In the genomic region with DNA sequence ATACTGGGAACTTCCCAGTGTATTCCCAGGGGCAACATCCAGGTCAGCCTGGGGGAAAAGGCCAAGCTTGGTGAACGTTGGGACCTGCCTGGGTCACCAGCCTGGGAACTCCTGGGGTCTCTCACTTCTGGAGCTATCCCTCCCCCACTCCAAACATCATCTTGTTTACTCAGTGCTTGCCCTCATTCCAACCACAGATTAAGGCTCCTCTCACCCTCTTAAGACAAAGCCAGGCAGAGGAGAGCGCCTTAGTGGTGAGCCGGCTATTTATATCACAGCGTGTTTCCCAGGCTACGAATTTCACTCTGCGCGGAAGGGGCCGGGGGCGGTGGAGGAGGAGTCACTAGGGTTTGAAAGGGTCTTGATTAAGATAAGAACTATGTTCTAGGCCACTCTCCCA, we compare ENCODE assay signal across 19 cellular contexts. TPM values are rescaled to one million over a fixed set of nuclear protein-coding genes. Genes with fewer than 3 reads are reported as not detected.
DNase-seq lines count a peak whose midpoint lies in the region; ATAC-seq and TF ChIP-seq lines count a peak whose summit lies in the region.
"Had no signal": no experiment of that assay in that cellular context is flagged by ENCODE, and none has a peak within 500 bp of the region (broad histone marks: within the 10 kb centered on the region; RNA-seq: fewer than 3 reads in every experiment).

No MANE protein-coding gene starts in this region.

- peaks cover 9% of the 10 kb centered on the region for H3K4me1 ChIP-seq in HAP-1

- DNase-seq in HAP-1 (ENCODE audit: low spot score in 2 of 2) (peak; percentile 16 to 44), NCI-H2227 (lab: John Stamatoyannopoulos, UW; ENCODE audit: unreplicated experiment) (peak; percentile 65), fibroblast of peridontal ligament (ENCODE audit: extremely low read depth) (peak; percentile 47), neural crest cell (ENCODE audit: low read depth, low spot score) (no peak), HUDEP-2 (lab: John Stamatoyannopoulos, UW; ENCODE audit: unreplicated experiment in 76 of 76) (no peak)
- no peak for DNase-seq in central memory CD4-positive, alpha-beta T cell
- DNase-seq: activated CD8-positive, alpha-beta memory T cell treated with anti-CD3 and anti-CD28 coated beads for 24 hours; activated naive CD4-positive, alpha-beta T cell treated with anti-CD3 and anti-CD28 coated beads for 36 hours; C1 segment of cervical spinal cord; HCEC 1CT; immature natural killer cell; NCI-H1105; NCI-H748 treated with DMSO at 0.1 percent for 48 hours; small intestine; T1000 had no signal

- H3K27me3 ChIP-seq in HAP-1 (ENCODE audit: low read depth), result no peaks in the 10 kb centered on the region

- H3K27me3 Mint-ChIP-seq in neural crest cell (ENCODE audit: low read depth), result no peaks in the 10 kb centered on the region

- TF ChIP-seq CTCF in neural crest cell (conservative IDR thresholded peaks at IDR 0.05), result no peak

- no peaks in the 10 kb centered on the region for H3K36me3 Mint-ChIP-seq in neural crest cell (ENCODE audit: low read depth)
- H3K36me3 Mint-ChIP-seq: immature natural killer cell had no signal

- H3K27ac Mint-ChIP-seq in neural crest cell (ENCODE audit: unreplicated experiment), result peak overlapping the region; percentile 29
- H3K27ac Mint-ChIP-seq: activated naive CD4-positive, alpha-beta T cell treated with anti-CD3 and anti-CD28 coated beads for 36 hours; immature natural killer cell had no signal

- H3K4me3 ChIP-seq in HAP-1, result no peak overlapping the region
- H3K4me3 ChIP-seq: coronary artery had no signal

- ATAC-seq in HG02763 (IDR thresholded peaks at IDR 0.05; ENCODE audit: unreplicated experiment), result no peak
- ATAC-seq in GM21390 (IDR thresholded peaks at IDR 0.05; ENCODE audit: unreplicated experiment), result no peak

- peaks cover 11% of the 10 kb centered on the region for H3K9me3 Mint-ChIP-seq in neural crest cell
- H3K9me3 Mint-ChIP-seq: immature natural killer cell had no signal

- H3K36me3 ChIP-seq in HAP-1 (replicated peaks), result no peaks in the 10 kb centered on the region

- H3K4me3 Mint-ChIP-seq in neural crest cell, result no peak overlapping the region
- H3K4me3 Mint-ChIP-seq: activated naive CD4-positive, alpha-beta T cell treated with anti-CD3 and anti-CD28 coated beads for 36 hours; immature natural killer cell had no signal

- H3K9me3 ChIP-seq in HAP-1, result peaks cover 5% of the 10 kb centered on the region; the same call in 1 of the 2 replicates

- in situ Hi-C loops in HAP-1 (cut with MboI; ENCODE audit: low sequenced_read_pairs), result no loop called here

- H3K4me1 Mint-ChIP-seq in neural crest cell, result peaks cover 7% of the 10 kb centered on the region
- H3K4me1 Mint-ChIP-seq: immature natural killer cell had no signal

RNA-seq across cellular contexts. Expression of a gene that starts 12.1 kb away (rescaled TPM):
- total RNA-seq in neural crest cell, result not detected in 2 replicates
- total RNA-seq: activated naive CD4-positive, alpha-beta T cell treated with anti-CD3 and anti-CD28 coated beads for 36 hours; HT1080 had no signal

RNA-seq across cellular contexts. Expression of a gene that starts 35.6 kb away (rescaled TPM):
- 21.7 and 23.2 TPM in 2 replicates for total RNA-seq in neural crest cell

Comparison
In these comparisons a context has a peak if more than half of its experiments do, and no peak if none do; other contexts are left out.
1. DNase-seq: peak in HAP-1 (2 of 2), NCI-H2227 (single experiment) and fibroblast of peridontal ligament (single experiment); none in neural crest cell (single experiment), central memory CD4-positive, alpha-beta T cell (single experiment) and HUDEP-2 (0 of 76).